In the genomic region with DNA sequence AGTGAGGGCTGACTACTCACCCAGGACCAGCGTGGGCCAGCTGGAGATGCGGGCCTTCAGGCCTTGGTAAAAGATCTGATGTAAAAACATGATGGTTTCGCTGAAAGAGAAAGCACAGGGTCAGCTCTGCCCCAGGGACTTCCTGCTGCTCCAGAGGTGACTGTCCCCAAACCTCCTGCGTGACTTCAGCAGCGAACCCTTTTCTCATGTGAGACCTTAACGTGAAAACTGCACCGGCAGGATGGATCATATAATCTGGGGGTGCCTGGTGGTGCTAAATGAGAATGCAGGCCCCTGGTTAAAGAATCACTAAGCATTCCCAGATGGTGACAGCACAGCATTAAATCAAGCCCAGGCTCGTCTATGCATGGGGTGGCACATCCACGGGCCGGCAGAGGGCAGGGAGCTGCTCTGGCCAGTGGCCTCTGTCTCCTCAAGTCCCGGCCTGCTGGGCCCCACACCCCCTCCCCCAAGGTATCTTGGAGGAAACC, we compare ENCODE assay signal across 14 cellular contexts. TPM values are rescaled to one million over a fixed set of nuclear protein-coding genes. Genes with fewer than 3 reads are reported as not detected.
A peak's percentile ranks its signal among the peaks of the same experiment; 100 is the strongest.
DNase-seq lines count a peak whose midpoint lies in the region; ATAC-seq, FAIRE-seq and TF ChIP-seq lines count a peak whose summit lies in the region.
"Had no signal": no experiment of that assay in that cellular context is flagged by ENCODE, and none has a peak within 500 bp of the region (broad histone marks: within the 10 kb centered on the region; RNA-seq: fewer than 3 reads in every experiment).

No MANE protein-coding gene starts in this region.

- CTCF ChIA-PET in MCF 10A (lab: Yijun Ruan, JAX): interaction anchor here (0.5 to 15.3 kb wide), 3 partner anchors 36 to 148 kb away, joined by 3 to 333 read pairs (median 3); no protein-coding TSS in a partner anchor

- intact Hi-C loops in MCF 10A (cut with micrococcal nuclease) (no loop called here), heart left ventricle (cut with DNase I) (no loop called here), ascending aorta (cut with DNase I) (no loop called here)

- POLR2A ChIA-PET in MCF 10A (lab: Yijun Ruan, JAX): no interaction called here

- no TSS peak for BruUV-seq in MCF 10A (replicated peaks; lab: Mats Ljungman, UMichigan)

- no peak overlapping the region for H3K27ac ChIP-seq in heart left ventricle
- H3K27ac ChIP-seq in ascending aorta: no peak overlapping the region
- H3K27ac ChIP-seq: spleen had no signal

- H3K9me3 Mint-ChIP-seq in MCF 10A (ENCODE audit: unreplicated experiment): no peaks in the 10 kb centered on the region
- H3K9me3 Mint-ChIP-seq in osteocyte (ENCODE audit: unreplicated experiment): peaks cover 5% of the 10 kb centered on the region

- peak; percentile 3 for TF ChIP-seq CTCF in GM13976 (IDR thresholded peaks at IDR 0.05; ENCODE audit: borderline replicate concordance, control extremely low read depth, extremely low read depth, insufficient read depth, missing control alignments)
- TF ChIP-seq CTCF in MCF 10A (IDR thresholded peaks at IDR 0.05; ENCODE audit: unreplicated experiment): no peak
- peak; percentile 30 for TF ChIP-seq CTCF in osteocyte (IDR thresholded peaks at IDR 0.05)
- TF ChIP-seq CTCF in heart left ventricle (IDR thresholded peaks at IDR 0.05): peak in 1 of 12 donors; percentile 5
- no peak for TF ChIP-seq CTCF in ascending aorta (IDR thresholded peaks at IDR 0.05)

- H3K27me3 ChIP-seq in heart left ventricle (peaks cover 0 to 13% (median 0%) of the 10 kb centered on the region in 9 donors), ascending aorta (no peaks in the 10 kb centered on the region)

- H3K36me3 ChIP-seq in heart left ventricle (no peaks in the 10 kb centered on the region), ascending aorta (no peaks in the 10 kb centered on the region)
- H3K36me3 ChIP-seq: spleen had no signal

- H3K4me1 ChIP-seq in heart left ventricle (peaks cover 0 to 10% (median 0%) of the 10 kb centered on the region in 12 donors), ascending aorta (no peaks in the 10 kb centered on the region)
- H3K4me1 ChIP-seq: spleen had no signal

- H3K4me3 ChIP-seq in heart left ventricle (peak overlapping the region in 2 of 12 donors; percentile 24 to 28), ascending aorta (no peak overlapping the region)
- H3K4me3 ChIP-seq: spleen had no signal

- no peak overlapping the region for H3K27ac Mint-ChIP-seq in MCF 10A (ENCODE audit: low read depth, unreplicated experiment)
- no peak overlapping the region for H3K27ac Mint-ChIP-seq in osteocyte (ENCODE audit: unreplicated experiment)

- peak; percentile 74 for ATAC-seq in HG02798 (IDR thresholded peaks at IDR 0.05; ENCODE audit: poor library complexity, unreplicated experiment)
- no peak for ATAC-seq in heart left ventricle

- DNase-seq in GM13976 (ENCODE audit: low spot score) (peak; percentile 67), MCF 10A (ENCODE audit: unreplicated experiment) (peak; percentile 22), osteocyte (ENCODE audit: extremely low spot score, unreplicated experiment) (no peak), heart left ventricle (no peak), ascending aorta (ENCODE audit: low spot score in 2 of 2) (no peak), RCC 7860 (ENCODE audit: low spot score) (no peak)
- no peak for DNase-seq in effector CD4-positive, alpha-beta T cell
- DNase-seq: activated effector memory CD4-positive, alpha-beta T cell treated with Interleukin-2 at 50 U/mL for 16 hours; effector CD8-positive, alpha-beta T cell; left cardiac atrium; NCI-H2081; spleen had no signal

- no peak for FAIRE-seq in RCC 7860 (lab: Jason Lieb, UNC)

- 57 to 63% (median 59%) methylated on average over 11 of the region's 11 CpGs for WGBS in heart left ventricle, 4 donors

- TF ChIP-seq POLR2A in heart left ventricle (IDR thresholded peaks at IDR 0.05): no peak

- H3K4me3 Mint-ChIP-seq in MCF 10A (ENCODE audit: unreplicated experiment) (no peak overlapping the region), osteocyte (ENCODE audit: unreplicated experiment) (no peak overlapping the region)

- H3K27me3 Mint-ChIP-seq in MCF 10A (ENCODE audit: insufficient read depth, unreplicated experiment) (no peaks in the 10 kb centered on the region), osteocyte (ENCODE audit: unreplicated experiment) (peaks cover 15% of the 10 kb centered on the region)

- no peaks in the 10 kb centered on the region for H3K4me1 Mint-ChIP-seq in MCF 10A (ENCODE audit: insufficient read depth, unreplicated experiment)
- H3K4me1 Mint-ChIP-seq in osteocyte (ENCODE audit: unreplicated experiment): no peaks in the 10 kb centered on the region

- in situ Hi-C loops in GM13976 (cut with MboI; ENCODE audit: low sequenced_read_pairs, unreplicated experiment): no loop called here

- H3K36me3 Mint-ChIP-seq in MCF 10A (ENCODE audit: insufficient read depth, unreplicated experiment) (peaks cover 4% of the 10 kb centered on the region), osteocyte (ENCODE audit: unreplicated experiment) (no peaks in the 10 kb centered on the region)

- H3K9me3 ChIP-seq in heart left ventricle: peaks cover 0 to 10% (median 0%) of the 10 kb centered on the region in 12 donors
- H3K9me3 ChIP-seq in ascending aorta: no peaks in the 10 kb centered on the region
- H3K9me3 ChIP-seq: spleen had no signal

RNA-seq across cellular contexts. Expression of a gene that starts 55.4 kb away (rescaled TPM):
- 0.29 and 0.70 TPM in 2 replicates for total RNA-seq in MCF 10A (2022)
- 0.18 and 0.48 TPM in 2 replicates for total RNA-seq in osteocyte
- total RNA-seq in heart left ventricle: under 1 TPM in 3 of 9 donors, not detected in 6; 0.12 to 0.40 (median 0.25) TPM
- not detected for polyA plus RNA-seq in heart left ventricle
- not detected for total RNA-seq in ascending aorta
- total RNA-seq: left cardiac atrium; T-helper 2 cell treated with Interferon-gamma antibody and Interleukin-4, amounts not matched to agents 100 ng/mL and 5 ng/mL, for 36 hours had no signal

Comparison
In these comparisons a context has a peak if more than half of its experiments do, and no peak if none do; other contexts are left out.
1. DNase-seq: peak in GM13976 (single experiment) and MCF 10A (single experiment); none in osteocyte (single experiment), heart left ventricle (0 of 5), ascending aorta (0 of 2), RCC 7860 (single experiment) and effector CD4-positive, alpha-beta T cell (single experiment).
2. CTCF ChIP-seq: peak in GM13976 (single experiment) and osteocyte (single experiment); none in MCF 10A (single experiment) and ascending aorta (0 of 3).